18 cellular contexts compared by ENCODE assay signal in genomic region chr10:44786451-44786850, GRCh38.
DNase-seq lines count a peak whose midpoint lies in the region; ATAC-seq and TF ChIP-seq lines count a peak whose summit lies in the region.
"Had no signal": no experiment of that assay in that cellular context is flagged by ENCODE, and none has a peak within 500 bp of the region (broad histone marks: within the 10 kb centered on the region; RNA-seq: fewer than 3 reads in every experiment).

No MANE protein-coding gene starts in this region.

- no peak overlapping the region for H2AFZ ChIP-seq in fibroblast of lung (ENCODE audit: low read length)

- H3K4me3 ChIP-seq in fibroblast of lung (replicated peaks in 1 of 4; ENCODE audit: control extremely low read depth in 1 of 4, insufficient read depth in 1 of 4, low read depth in 3 of 4, low read length in 4 of 4) (no peak overlapping the region), coronary artery (no peak overlapping the region)
- H3K4me3 ChIP-seq: dorsolateral prefrontal cortex, psoas muscle, vagina had no signal

- no peaks in the 10 kb centered on the region for H4K20me1 ChIP-seq in fibroblast of lung (ENCODE audit: control insufficient read depth, extremely low read depth, insufficient read depth, low read length)

- H3K79me2 ChIP-seq in fibroblast of lung (ENCODE audit: control insufficient read depth, insufficient read depth, low read length) = no peaks in the 10 kb centered on the region

- no peak overlapping the region for H3K9ac ChIP-seq in fibroblast of lung (ENCODE audit: insufficient read depth, low read length)

- H3K27ac ChIP-seq in fibroblast of lung (ENCODE audit: insufficient read depth, low read length) = no peak overlapping the region
- H3K27ac ChIP-seq in coronary artery = no peak overlapping the region
- H3K27ac ChIP-seq: psoas muscle, vagina had no signal

- no peaks in the 10 kb centered on the region for H3K27me3 ChIP-seq in fibroblast of lung (ENCODE audit: control insufficient read depth, insufficient read depth, low read length)
- H3K27me3 ChIP-seq: vagina had no signal

- ATAC-seq in omental fat pad (ENCODE audit: low FRiP score) (peak; percentile 82), HG03520 (IDR thresholded peaks at IDR 0.05; ENCODE audit: unreplicated experiment) (no peak)
- ATAC-seq: esophagus mucosa, left lobe of liver, psoas muscle had no signal

- DNase-seq in AG08396 (ENCODE audit: low spot score) (peak; percentile 57), NCI-H226 (peak; percentile 11), fibroblast of lung (ENCODE audit: low read depth in 2 of 2) (peak; percentile 80 to 99), omental fat pad (ENCODE audit: low spot score) (no peak), coronary artery (ENCODE audit: low spot score) (no peak), DMS53 treated with DMSO at 0.1 percent for 48 hours (lab: John Stamatoyannopoulos, UW; ENCODE audit: unreplicated experiment) (no peak), CD1c-positive myeloid dendritic cell (ENCODE audit: extremely low spot score) (no peak)
- DNase-seq: dorsolateral prefrontal cortex, GF-D8, HCEC 1CT, MM.1S, NCI-H187, NCI-H446, psoas muscle had no signal

- TF ChIP-seq CTCF in fibroblast of lung (conservative IDR thresholded peaks at IDR 0.05 in 1 of 2, IDR thresholded peaks at IDR 0.05 in 1 of 2; ENCODE audit: low read depth in 1 of 2, low read length in 2 of 2) = no peak
- TF ChIP-seq CTCF in omental fat pad (IDR thresholded peaks at IDR 0.05) = no peak
- no peak for TF ChIP-seq CTCF in coronary artery (IDR thresholded peaks at IDR 0.05)

- H3K4me1 ChIP-seq in fibroblast of lung (ENCODE audit: control insufficient read depth, extremely low read depth, insufficient read depth, low read length) = no peaks in the 10 kb centered on the region
- H3K4me1 ChIP-seq: psoas muscle had no signal

- no peaks in the 10 kb centered on the region for H3K9me3 ChIP-seq in fibroblast of lung (ENCODE audit: control insufficient read depth, insufficient read depth, low read depth, low read length)
- H3K9me3 ChIP-seq: psoas muscle, vagina had no signal

- no peak overlapping the region for H3K4me2 ChIP-seq in fibroblast of lung (ENCODE audit: extremely low read depth, insufficient read depth, low read length)

- no peaks in the 10 kb centered on the region for H3K36me3 ChIP-seq in fibroblast of lung (ENCODE audit: control insufficient read depth, insufficient read depth, low read length)
- H3K36me3 ChIP-seq: vagina had no signal

Comparison
In these comparisons a context has a peak if more than half of its experiments do, and no peak if none do; other contexts are left out.
1. DNase-seq: peak in AG08396 (single experiment), NCI-H226 (single experiment) and fibroblast of lung (2 of 2); none in omental fat pad (single experiment), coronary artery (single experiment), DMS53 treated with DMSO at 0.1 percent for 48 hours (single experiment) and CD1c-positive myeloid dendritic cell (single experiment).